ENCODE assay signal across 8 cellular contexts in genomic region chr13:110915057-110915873, GRCh38. TPM values are rescaled to one million over a fixed set of nuclear protein-coding genes. Genes with fewer than 3 reads are reported as not detected.
DNase-seq lines count a peak whose midpoint lies in the region; ATAC-seq, FAIRE-seq and TF ChIP-seq lines count a peak whose summit lies in the region.

ANKRD10 (minus strand) TSS chr13:110915069; CDS start chr13:110914934, 135 bp downstream.

- peak within 1 kb of the TSS; percentile 91 for H3K27ac ChIP-seq in RWPE2 (ENCODE audit: poor library complexity, severe bottlenecking)

- peak within 1 kb of the TSS; percentile 90 for H3K4me3 Mint-ChIP-seq in activated T-helper 2 cell treated with anti-CD3 and anti-CD28 coated beads, Interferon-gamma antibody, Interleukin-2, Interleukin-4, amounts not matched to agents 10 μg/mL and 5 μg/mL and 100 μg/mL, durations not matched to agents 14 hours and 24 hours and 36 hours (ENCODE audit: low read depth)
- peak within 1 kb of the TSS; percentile 91 for H3K4me3 Mint-ChIP-seq in natural killer cell treated with Interleukin-12 subunit alpha and Interleukin-12 subunit beta and Interleukin-15 and Interleukin-18, amount 100 ng/mL, for 72 hours

- H3K4me1 Mint-ChIP-seq in activated T-helper 2 cell treated with anti-CD3 and anti-CD28 coated beads, Interferon-gamma antibody, Interleukin-2, Interleukin-4, amounts not matched to agents 10 μg/mL and 5 μg/mL and 100 μg/mL, durations not matched to agents 14 hours and 24 hours and 36 hours (ENCODE audit: low read depth) = peaks cover 37% of the 10 kb centered on the region
- H3K4me1 Mint-ChIP-seq in natural killer cell treated with Interleukin-12 subunit alpha and Interleukin-12 subunit beta and Interleukin-15 and Interleukin-18, amount 100 ng/mL, for 72 hours (ENCODE audit: low read depth in 2 of 2) = peaks cover 31 to 40% of the 10 kb centered on the region in 2 donors

- H3K27ac Mint-ChIP-seq in activated T-helper 2 cell treated with anti-CD3 and anti-CD28 coated beads, Interferon-gamma antibody, Interleukin-2, Interleukin-4, amounts not matched to agents 10 μg/mL and 5 μg/mL and 100 μg/mL, durations not matched to agents 14 hours and 24 hours and 36 hours = peak within 1 kb of the TSS; percentile 96
- H3K27ac Mint-ChIP-seq in natural killer cell treated with Interleukin-12 subunit alpha and Interleukin-12 subunit beta and Interleukin-15 and Interleukin-18, amount 100 ng/mL, for 72 hours = peak within 1 kb of the TSS; percentile 91 to 95

- FAIRE-seq in H54 (lab: Jason Lieb, UNC) = no peak

- H3K4me3 ChIP-seq in RWPE2 (ENCODE audit: severe bottlenecking) = peak within 1 kb of the TSS; percentile 98

- no peaks in the 10 kb centered on the region for H3K27me3 Mint-ChIP-seq in activated T-helper 2 cell treated with anti-CD3 and anti-CD28 coated beads, Interferon-gamma antibody, Interleukin-2, Interleukin-4, amounts not matched to agents 10 μg/mL and 5 μg/mL and 100 μg/mL, durations not matched to agents 14 hours and 24 hours and 36 hours (ENCODE audit: low read depth)
- H3K27me3 Mint-ChIP-seq in natural killer cell treated with Interleukin-12 subunit alpha and Interleukin-12 subunit beta and Interleukin-15 and Interleukin-18, amount 100 ng/mL, for 72 hours = no peaks in the 10 kb centered on the region

- DNase-seq in ELR (ENCODE audit: low read depth) (peak; percentile 98), H54 (ENCODE audit: insufficient read length, low spot score) (peak; percentile 100), LoVo (ENCODE audit: low spot score) (peak; percentile 99), RWPE2 (ENCODE audit: low spot score) (peak; percentile 98), fibroblast of peridontal ligament (ENCODE audit: extremely low read depth) (peak; percentile 98)
- peak; percentile 97 for DNase-seq in activated T-helper 2 cell treated with anti-CD3 and anti-CD28 coated beads, Interferon-gamma antibody, Interleukin-2, Interleukin-4, amounts not matched to agents 10 μg/mL and 5 μg/mL and 100 μg/mL, durations not matched to agents 14 hours and 24 hours and 36 hours (ENCODE audit: low spot score)
- peak; percentile 98 for DNase-seq in natural killer cell treated with Interleukin-12 subunit alpha and Interleukin-12 subunit beta and Interleukin-15 and Interleukin-18, amount 100 ng/mL, for 72 hours (ENCODE audit: low spot score)
- peak; percentile 98 for DNase-seq in stimulated activated naive CD8-positive, alpha-beta T cell treated with anti-CD3 and anti-CD28 coated beads, Interleukin-15, Interleukin-2, amounts not matched to agents 100 U/mL and 50 U/mL, for 24 hours

- ATAC-seq in RWPE2 (ENCODE audit: low read depth) = peak; percentile 82
- peak; percentile 90 to 93 for ATAC-seq in natural killer cell treated with Interleukin-12 subunit alpha and Interleukin-12 subunit beta and Interleukin-15 and Interleukin-18, amount 100 ng/mL, for 72 hours
- ATAC-seq in stimulated activated naive CD8-positive, alpha-beta T cell treated with anti-CD3 and anti-CD28 coated beads, Interleukin-15, Interleukin-2, amounts not matched to agents 100 U/mL and 50 U/mL, for 24 hours = peak; percentile 85

- TF ChIP-seq CTCF in RWPE2 (IDR thresholded peaks at IDR 0.05; ENCODE audit: poor library complexity, severe bottlenecking) = peak; percentile 92

- H3K27me3 ChIP-seq in RWPE2 (ENCODE audit: insufficient read depth, poor library complexity, severe bottlenecking) = no peaks in the 10 kb centered on the region

- TF ChIP-seq POLR2A in H54 (IDR thresholded peaks at IDR 0.05; ENCODE audit: low read depth, low read length) = 0 out of 2 replicates have a peak, but pooled peaks have one; percentile 34

- no peaks in the 10 kb centered on the region for H3K9me3 ChIP-seq in RWPE2 (ENCODE audit: severe bottlenecking)

- H3K36me3 ChIP-seq in RWPE2 (ENCODE audit: low read depth) = peaks cover 13% of the 10 kb centered on the region; the same call in 1 of the 2 replicates

- intact Hi-C loops in activated T-helper 2 cell treated with anti-CD3 and anti-CD28 coated beads, Interferon-gamma antibody, Interleukin-2, Interleukin-4, amounts not matched to agents 10 μg/mL and 5 μg/mL and 100 μg/mL, durations not matched to agents 14 hours and 24 hours and 36 hours (cut with micrococcal nuclease) = loop anchor here (1.0 to 10.0 kb wide), 6 partner anchors 27 to 270 kb away; no protein-coding TSS in a partner anchor

- H3K9me3 Mint-ChIP-seq in activated T-helper 2 cell treated with anti-CD3 and anti-CD28 coated beads, Interferon-gamma antibody, Interleukin-2, Interleukin-4, amounts not matched to agents 10 μg/mL and 5 μg/mL and 100 μg/mL, durations not matched to agents 14 hours and 24 hours and 36 hours = no peaks in the 10 kb centered on the region
- H3K9me3 Mint-ChIP-seq in natural killer cell treated with Interleukin-12 subunit alpha and Interleukin-12 subunit beta and Interleukin-15 and Interleukin-18, amount 100 ng/mL, for 72 hours = no peaks in the 10 kb centered on the region

- H3K36me3 Mint-ChIP-seq in activated T-helper 2 cell treated with anti-CD3 and anti-CD28 coated beads, Interferon-gamma antibody, Interleukin-2, Interleukin-4, amounts not matched to agents 10 μg/mL and 5 μg/mL and 100 μg/mL, durations not matched to agents 14 hours and 24 hours and 36 hours (ENCODE audit: low read depth) = peaks cover 26% of the 10 kb centered on the region
- H3K36me3 Mint-ChIP-seq in natural killer cell treated with Interleukin-12 subunit alpha and Interleukin-12 subunit beta and Interleukin-15 and Interleukin-18, amount 100 ng/mL, for 72 hours = peaks cover under 1% of the 10 kb centered on the region

- H3K4me1 ChIP-seq in RWPE2 (ENCODE audit: insufficient read depth, poor library complexity, severe bottlenecking) = peaks cover 23% of the 10 kb centered on the region

RNA-seq across cellular contexts. Expression of gene ANKRD10, which starts in this region (rescaled TPM):
- 111 and 120 TPM in 2 replicates for total RNA-seq in activated T-helper 2 cell treated with anti-CD3 and anti-CD28 coated beads, Interferon-gamma antibody, Interleukin-2, Interleukin-4, amounts not matched to agents 10 μg/mL and 5 μg/mL and 100 μg/mL, durations not matched to agents 14 hours and 24 hours and 36 hours
- total RNA-seq in natural killer cell treated with Interleukin-12 subunit alpha and Interleukin-12 subunit beta and Interleukin-15 and Interleukin-18, amount 100 ng/mL, for 72 hours = 100 to 1,000 TPM in 1 of 2 donors, 10 to 100 TPM in 1; 95.5 to 137 TPM

Comparison
In these comparisons a context has a peak if more than half of its experiments do, and no peak if none do; other contexts are left out.
1. Peak in every context shown above with its lines: DNase-seq, ATAC-seq, H3K4me3 ChIP-seq and H3K27ac ChIP-seq.